In genomic region chr18:79943608-79944125, GRCh38 we compare ENCODE assay signal across 15 cellular contexts. TPM values are rescaled to one million over a fixed set of nuclear protein-coding genes. Genes with fewer than 3 reads are reported as not detected.
A peak's percentile ranks its signal among the peaks of the same experiment; 100 is the strongest.
DNase-seq lines count a peak whose midpoint lies in the region; ATAC-seq and TF ChIP-seq lines count a peak whose summit lies in the region.
"Had no signal": no experiment of that assay in that cellular context is flagged by ENCODE, and none has a peak within 500 bp of the region (broad histone marks: within the 10 kb centered on the region; RNA-seq: fewer than 3 reads in every experiment).

No MANE protein-coding gene starts in this region.

- TF ChIP-seq POLR2A in body of pancreas (IDR thresholded peaks at IDR 0.05) = no peak
- no peak for TF ChIP-seq POLR2A in thyroid gland (IDR thresholded peaks at IDR 0.05)

- BruUV-seq in PC-9 (replicated peaks; lab: Mats Ljungman, UMichigan) = no TSS peak

- H3K4me1 ChIP-seq in body of pancreas = peaks cover 60% of the 10 kb centered on the region
- peaks cover 48% of the 10 kb centered on the region for H3K4me1 ChIP-seq in mucosa of descending colon (ENCODE audit: low read depth)
- peaks cover 64 to 68% of the 10 kb centered on the region in 2 donors for H3K4me1 ChIP-seq in thyroid gland
- peaks cover 0 to 4% of the 10 kb centered on the region in 2 experiments; a peak in 1 of 4 replicates for H3K4me1 ChIP-seq in SK-N-SH (ENCODE audit: control insufficient read depth in 1 of 2, insufficient read depth in 2 of 2, low read depth in 1 of 2, low read length in 1 of 2)
- H3K4me1 ChIP-seq in PC-9 (replicated peaks; ENCODE audit: insufficient read depth) = peaks cover 10% of the 10 kb centered on the region; the same call in 1 of the 2 replicates

- CTCF ChIA-PET in SK-N-SH (lab: Yijun Ruan, JAX) = no interaction called here
- CTCF ChIA-PET in PC-9 (lab: Charles Lee) = no interaction called here

- H3F3A ChIP-seq in SK-N-SH (replicated peaks; ENCODE audit: insufficient read depth) (no peaks in the 10 kb centered on the region), PC-9 (ENCODE audit: insufficient read depth, low read depth) (peaks cover 5% of the 10 kb centered on the region)

- no peak for ATAC-seq in body of pancreas
- ATAC-seq in mucosa of descending colon = peak; percentile 19

- TF ChIP-seq CTCF in HL-60 (IDR thresholded peaks at IDR 0.05; ENCODE audit: insufficient read depth, low read length) (no peak), body of pancreas (IDR thresholded peaks at IDR 0.05) (no peak), mucosa of descending colon (IDR thresholded peaks at IDR 0.05) (no peak), thyroid gland (IDR thresholded peaks at IDR 0.05) (no peak), SK-N-SH (IDR thresholded peaks at IDR 0.05) (no peak), PC-9 (conservative IDR thresholded peaks at IDR 0.05) (no peak)

- H3K4me2 ChIP-seq in SK-N-SH (no peak overlapping the region), PC-9 (no peak overlapping the region)

- H3K36me3 ChIP-seq in body of pancreas (replicated peaks in 1 of 2; ENCODE audit: insufficient read depth in 1 of 2, low read depth in 2 of 2) (peaks cover 6% of the 10 kb centered on the region in 2 donors), mucosa of descending colon (ENCODE audit: low read depth) (no peaks in the 10 kb centered on the region), thyroid gland (peaks cover 17 to 24% of the 10 kb centered on the region in 2 donors), SK-N-SH (replicated peaks in 1 of 2; ENCODE audit: control insufficient read depth in 1 of 2, insufficient read depth in 2 of 2, low read length in 1 of 2) (peaks cover 8 to 12% of the 10 kb centered on the region in 2 experiments), PC-9 (ENCODE audit: low read depth) (no peaks in the 10 kb centered on the region)

- no peak overlapping the region for H3K9ac ChIP-seq in SK-N-SH

- POLR2A ChIA-PET in SK-N-SH (lab: Yijun Ruan, JAX) = no interaction called here
- POLR2A ChIA-PET in PC-9 (lab: Charles Lee; ENCODE audit: unreplicated experiment) = no interaction called here

- H3K9me2 ChIP-seq in SK-N-SH (no peaks in the 10 kb centered on the region), PC-9 (ENCODE audit: insufficient read depth) (no peaks in the 10 kb centered on the region)

- H4K20me1 ChIP-seq in SK-N-SH (ENCODE audit: insufficient read depth) (0 out of 2 replicates have a peak, but pooled peaks cover 13% of the 10 kb centered on the region), PC-9 (ENCODE audit: insufficient read depth) (0 out of 2 replicates have a peak, but pooled peaks cover 5% of the 10 kb centered on the region)

- DNase-seq in HL-60 (ENCODE audit: low read depth in 1 of 2, low spot score in 1 of 2) (no peak), body of pancreas (no peak), mucosa of descending colon (peak; percentile 17 to 64 (median 52)), thyroid gland (peak in 1 of 2 donors; percentile 1), SK-N-SH (no peak), PC-9 (no peak), Ammon's horn (ENCODE audit: low spot score) (no peak)
- DNase-seq: brain microvascular endothelial cell, EL, NCI-H1417 treated with DMSO at 0.1 percent for 48 hours, NCI-H524 treated with DMSO at 0.1 percent for 48 hours had no signal

- H3K9me3 ChIP-seq in body of pancreas (no peaks in the 10 kb centered on the region), mucosa of descending colon (no peaks in the 10 kb centered on the region), thyroid gland (no peaks in the 10 kb centered on the region), SK-N-SH (no peaks in the 10 kb centered on the region), PC-9 (ENCODE audit: insufficient read depth, low read depth) (no peaks in the 10 kb centered on the region)
- H3K9me3 ChIP-seq: right atrium auricular region, thoracic aorta had no signal

- 67 to 89% methylated on average over 10 to 20 of the region's 20 CpGs for WGBS in body of pancreas, 2 donors
- 96 to 97% methylated on average over 13 to 19 of the region's 20 CpGs for WGBS in thyroid gland, 2 donors
- WGBS in SK-N-SH (ENCODE audit: low lambda C conversion rate) = 97% methylated on average over 10 of the region's 20 CpGs

- intact Hi-C loops in body of pancreas (cut with DNase I) (loop anchor here (10.0 kb wide), 1 partner anchor 81 kb away; no protein-coding TSS in a partner anchor), mucosa of descending colon (cut with DNase I, micrococcal nuclease) (no loop called here), thyroid gland (cut with DNase I) (no loop called here), PC-9 (cut with micrococcal nuclease; ENCODE audit: unreplicated experiment) (no loop called here)

- H3K27ac ChIP-seq in HL-60 (replicated peaks) = peak overlapping the region; percentile 55
- H3K27ac ChIP-seq in body of pancreas = peak overlapping the region; percentile 37 to 57 (median 45)
- H3K27ac ChIP-seq in thyroid gland = peak overlapping the region in 2 of 3 donors; percentile 91 to 98
- H3K27ac ChIP-seq in SK-N-SH (ENCODE audit: low read depth in 2 of 2, low read length in 1 of 2) = no peak overlapping the region
- no peak overlapping the region for H3K27ac ChIP-seq in PC-9
- H3K27ac ChIP-seq: brain microvascular endothelial cell, epithelial cell of prostate, right atrium auricular region, thoracic aorta had no signal

- TF ChIP-seq EP300 in SK-N-SH (IDR thresholded peaks at IDR 0.05; ENCODE audit: borderline replicate concordance in 1 of 2, low read depth in 1 of 2, low read length in 1 of 2) = no peak

- H3K4me3 ChIP-seq in HL-60 (replicated peaks; ENCODE audit: insufficient read depth, low read length) (no peak overlapping the region), body of pancreas (no peak overlapping the region), mucosa of descending colon (no peak overlapping the region), thyroid gland (replicated peaks in 1 of 3) (no peak overlapping the region), SK-N-SH (ENCODE audit: low read depth in 2 of 2, low read length in 1 of 2) (no peak overlapping the region), PC-9 (no peak overlapping the region)
- H3K4me3 ChIP-seq: right atrium auricular region, thoracic aorta had no signal

- H3K79me2 ChIP-seq in SK-N-SH (ENCODE audit: insufficient read depth) (peaks cover 33% of the 10 kb centered on the region; the same call in 1 of the 2 replicates), PC-9 (ENCODE audit: low read depth) (0 out of 2 replicates have a peak, but pooled peaks cover 8% of the 10 kb centered on the region)

- H3K27me3 ChIP-seq in HL-60 (ENCODE audit: insufficient read depth, poor library complexity, severe bottlenecking) (no peaks in the 10 kb centered on the region), body of pancreas (no peaks in the 10 kb centered on the region), thyroid gland (no peaks in the 10 kb centered on the region), SK-N-SH (ENCODE audit: insufficient read depth) (no peaks in the 10 kb centered on the region), PC-9 (ENCODE audit: insufficient read depth, low read depth) (no peaks in the 10 kb centered on the region)
- H3K27me3 ChIP-seq: brain microvascular endothelial cell, dorsolateral prefrontal cortex, right atrium auricular region had no signal

- no peak for TF ChIP-seq RAD21 in SK-N-SH (IDR thresholded peaks at IDR 0.05; ENCODE audit: low read length)

- H2AFZ ChIP-seq in SK-N-SH (ENCODE audit: low read depth) = no peak overlapping the region
- no peak overlapping the region for H2AFZ ChIP-seq in PC-9

TF ChIP-seq in SK-N-SH, 30 proteins besides CTCF, POLR2A, EP300 and RAD21 (continues in another document):
- TF ChIP-seq SMC3 (IDR thresholded peaks at IDR 0.05; ENCODE audit: low read depth, low read length) (no peak), GABPA (IDR thresholded peaks at IDR 0.05; ENCODE audit: low read depth) (no peak), TEAD4 (IDR thresholded peaks at IDR 0.05; ENCODE audit: borderline replicate concordance, insufficient read depth) (no peak), GATA2 (CRISPR knock-in tag; IDR thresholded peaks at IDR 0.05) (no peak), TAF1 (IDR thresholded peaks at IDR 0.05; ENCODE audit: borderline replicate concordance, low read depth, low read length) (no peak), NRF1 (IDR thresholded peaks at IDR 0.05; ENCODE audit: low read depth, low read length) (no peak), MXI1 (IDR thresholded peaks at IDR 0.05; ENCODE audit: low read depth, low read length) (no peak), YY1 (IDR thresholded peaks at IDR 0.05; ENCODE audit: low read depth) (no peak), RCOR1 (IDR thresholded peaks at IDR 0.05; ENCODE audit: low read length) (no peak), ELF1 (IDR thresholded peaks at IDR 0.05) (no peak), MEF2A (IDR thresholded peaks at IDR 0.05; ENCODE audit: borderline replicate concordance, low read depth) (no peak)
- TF ChIP-seq, protein P1, sequence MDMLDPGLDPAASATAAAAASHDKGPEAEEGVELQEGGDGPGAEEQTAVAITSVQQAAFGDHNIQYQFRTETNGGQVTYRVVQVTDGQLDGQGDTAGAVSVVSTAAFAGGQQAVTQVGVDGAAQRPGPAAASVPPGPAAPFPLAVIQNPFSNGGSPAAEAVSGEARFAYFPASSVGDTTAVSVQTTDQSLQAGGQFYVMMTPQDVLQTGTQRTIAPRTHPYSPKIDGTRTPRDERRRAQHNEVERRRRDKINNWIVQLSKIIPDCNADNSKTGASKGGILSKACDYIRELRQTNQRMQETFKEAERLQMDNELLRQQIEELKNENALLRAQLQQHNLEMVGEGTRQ (IDR thresholded peaks at IDR 0.05; ENCODE audit: borderline replicate concordance, low read depth, low read length) = no peak

RNA-seq across cellular contexts. Expression of gene SLC66A2, which starts 7.8 kb away (rescaled TPM):
- total RNA-seq in body of pancreas = 10 to 100 TPM; 30.4 to 50.8 TPM
- 10 to 100 TPM; 54.5 to 90.1 (median 68.6) TPM for total RNA-seq in mucosa of descending colon
- total RNA-seq in thyroid gland = 100 to 1,000 TPM in 2 of 4 donors, 10 to 100 TPM in 2; 93.5 to 193 (median 100) TPM
- polyA plus RNA-seq in SK-N-SH (2012; rRNA removed) = 14.5 and 14.9 TPM in 2 replicates
- 6.8 and 12.3 TPM in 2 replicates for polyA plus RNA-seq in SK-N-SH (2012; cell fraction: cytosol; rRNA removed)
- polyA plus RNA-seq in SK-N-SH (2012; cell fraction: nucleus; rRNA removed) = 16.8 and 17.5 TPM in 2 replicates
- total RNA-seq in PC-9 (2021) = 24.3 and 28.0 TPM in 2 replicates

RNA-seq across cellular contexts. Expression of gene HSBP1L1, which starts 20.8 kb away (rescaled TPM):
- total RNA-seq in body of pancreas (10 to 100 TPM; 14.8 to 22.1 TPM), mucosa of descending colon (10 to 100 TPM; 33.8 to 73.7 (median 68.4) TPM), thyroid gland (10 to 100 TPM; 25.7 to 51.8 (median 39.6) TPM), PC-9 (2021) (32.6 and 41.5 TPM in 2 replicates)
- polyA plus RNA-seq in SK-N-SH (2012; rRNA removed) = 7.4 and 8.4 TPM in 2 replicates
- 7.3 and 7.6 TPM in 2 replicates for polyA plus RNA-seq in SK-N-SH (2012; cell fraction: cytosol; rRNA removed)
- polyA plus RNA-seq in SK-N-SH (2012; cell fraction: nucleus; rRNA removed) = 14.9 and 16.5 TPM in 2 replicates

RNA-seq across cellular contexts. Expression of gene TXNL4A, which starts 44.7 kb away (rescaled TPM):
- total RNA-seq in body of pancreas = 10 to 100 TPM; 11.2 to 13.5 TPM
- 10 to 100 TPM; 64.1 to 83.4 (median 76.7) TPM for total RNA-seq in mucosa of descending colon
- total RNA-seq in thyroid gland = 10 to 100 TPM; 22.9 to 37.4 (median 30.2) TPM
- polyA plus RNA-seq in SK-N-SH (2012; rRNA removed) = 86.9 and 158 TPM in 2 replicates
- 140 and 195 TPM in 2 replicates for polyA plus RNA-seq in SK-N-SH (2012; cell fraction: cytosol; rRNA removed)
- polyA plus RNA-seq in SK-N-SH (2012; cell fraction: nucleus; rRNA removed) = 45.0 and 80.6 TPM in 2 replicates
- 106 and 120 TPM in 2 replicates for total RNA-seq in PC-9 (2021)

Comparison
In these comparisons a context has a peak if more than half of its experiments do, and no peak if none do; other contexts are left out.
1. DNase-seq: peak in mucosa of descending colon (3 of 3); none in HL-60 (0 of 2), body of pancreas (0 of 4), SK-N-SH (single experiment), PC-9 (0 of 2) and Ammon's horn (single experiment).
2. H3K27ac ChIP-seq: peak in HL-60 (single experiment), body of pancreas (4 of 4) and thyroid gland (2 of 3); none in SK-N-SH (0 of 2) and PC-9 (single experiment).